In genomic region chr1:50175711-50176562, GRCh38 we compare ENCODE assay signal across 19 cellular contexts.
A peak's percentile ranks its signal among the peaks of the same experiment; 100 is the strongest.
DNase-seq lines count a peak whose midpoint lies in the region; ATAC-seq and TF ChIP-seq lines count a peak whose summit lies in the region.
"Had no signal": no experiment of that assay in that cellular context is flagged by ENCODE, and none has a peak within 500 bp of the region (broad histone marks: within the 10 kb centered on the region; RNA-seq: fewer than 3 reads in every experiment).

No MANE protein-coding gene starts in this region.

- H3K36me3 ChIP-seq in cardiac muscle cell = no peaks in the 10 kb centered on the region
- H3K36me3 ChIP-seq in left ventricle myocardium inferior = no peaks in the 10 kb centered on the region
- no peaks in the 10 kb centered on the region for H3K36me3 ChIP-seq in liver (ENCODE audit: control insufficient read depth in 4 of 4, insufficient read depth in 3 of 4, low read depth in 1 of 4, low read length in 3 of 4)
- H3K36me3 ChIP-seq: Peyer's patch had no signal

- WGBS in liver = 33% methylated on average over 7 of the region's 7 CpGs

- TF ChIP-seq RAD21 in liver (IDR thresholded peaks at IDR 0.05) = peak; percentile 7 to 29

- peak overlapping the region; percentile 22 for H3K27ac ChIP-seq in cardiac muscle cell
- H3K27ac ChIP-seq in left ventricle myocardium inferior (replicated peaks) = peak overlapping the region; percentile 39
- peak overlapping the region; percentile 17 to 38 for H3K27ac ChIP-seq in liver (ENCODE audit: low read depth in 1 of 2, low read length in 2 of 2)
- H3K27ac ChIP-seq: Peyer's patch had no signal

- H3K9me3 ChIP-seq in cardiac muscle cell (ENCODE audit: low read depth) (no peaks in the 10 kb centered on the region), left ventricle myocardium inferior (replicated peaks) (no peaks in the 10 kb centered on the region), liver (ENCODE audit: control insufficient read depth in 4 of 4, low read length in 3 of 4) (no peaks in the 10 kb centered on the region)
- H3K9me3 ChIP-seq: Peyer's patch, SK-N-SH had no signal

- intact Hi-C loops in cardiac septum (cut with DNase I) (no loop called here), left ventricle myocardium inferior (cut with micrococcal nuclease) (no loop called here)

- TF ChIP-seq CTCF in cardiac muscle cell (IDR thresholded peaks at IDR 0.05; ENCODE audit: low read depth, low read length) = no peak
- no peak for TF ChIP-seq CTCF in left ventricle myocardium inferior (IDR thresholded peaks at IDR 0.05; ENCODE audit: borderline replicate concordance)
- TF ChIP-seq CTCF in liver (IDR thresholded peaks at IDR 0.05; ENCODE audit: low read depth, low read length, missing input control) = no peak

- in situ Hi-C loops in ACHN (cut with HindIII; ENCODE audit: low pct_ligation_motif_present, low pct_unique_long_range_greater_than_20kb, low sequenced_read_pairs) = no loop called here

- H3K27me3 ChIP-seq in cardiac muscle cell (peaks cover 5% of the 10 kb centered on the region), left ventricle myocardium inferior (ENCODE audit: low read depth) (peaks cover 5% of the 10 kb centered on the region), liver (ENCODE audit: control insufficient read depth in 4 of 4, insufficient read depth in 4 of 4, low read length in 3 of 4) (no peaks in the 10 kb centered on the region)
- H3K27me3 ChIP-seq: Peyer's patch had no signal

- peak overlapping the region in 1 of 2 donors; percentile 84 for H3K9ac ChIP-seq in liver (ENCODE audit: low read depth in 1 of 2, low read length in 2 of 2)
- H3K9ac ChIP-seq: SK-N-SH had no signal

- no peak for ATAC-seq in GM21825 (IDR thresholded peaks at IDR 0.05; ENCODE audit: unreplicated experiment)
- ATAC-seq: K562 had no signal

- H3K4me3 ChIP-seq in cardiac muscle cell (no peak overlapping the region), left ventricle myocardium inferior (peak overlapping the region; percentile 32), liver (ENCODE audit: low read depth in 1 of 3, low read length in 3 of 3) (peak overlapping the region in 2 of 3 donors; percentile 47)
- H3K4me3 ChIP-seq: K562, Peyer's patch had no signal

- DNase-seq in cardiac muscle cell (ENCODE audit: low read depth in 1 of 2, low spot score in 1 of 2) (no peak), cardiac septum (ENCODE audit: low spot score) (no peak), left ventricle myocardium inferior (no peak), OCI-M1 (lab: John Stamatoyannopoulos, UW) (no peak), ACHN (no peak)
- DNase-seq in stimulated activated naive CD4-positive, alpha-beta T cell (lab: John Stamatoyannopoulos, UW) = no peak
- DNase-seq: C1 segment of cervical spinal cord; CD4-positive, alpha-beta memory T cell; COR-L47; NCI-H1105 treated with DMSO at 0.1 percent for 48 hours; NCI-H146; NCI-H1930; NCI-H526 treated with DMSO at 0.1 percent for 48 hours; Peyer's patch; SK-N-SH; SW 1271 had no signal

- H3K4me1 ChIP-seq in cardiac muscle cell (ENCODE audit: low read depth) (peaks cover 19% of the 10 kb centered on the region), left ventricle myocardium inferior (peaks cover 18% of the 10 kb centered on the region), liver (ENCODE audit: control insufficient read depth in 4 of 4, insufficient read depth in 4 of 4, low read length in 3 of 4) (peaks cover 0 to 20% (median 14%) of the 10 kb centered on the region in 4 donors)
- H3K4me1 ChIP-seq: Peyer's patch had no signal

TF ChIP-seq in liver, 16 proteins besides CTCF, POLR2A, EP300 and RAD21:
- TF ChIP-seq YY1 (IDR thresholded peaks at IDR 0.05) (peak; percentile 48), RXRA (IDR thresholded peaks at IDR 0.05) (peak in 1 of 2 donors; percentile 10), FOXA1 (IDR thresholded peaks at IDR 0.05) (no peak), EGR1 (IDR thresholded peaks at IDR 0.05; ENCODE audit: low read depth in 2 of 2) (no peak)
